ENCODE assay signal across 13 cellular contexts in the genomic region with DNA sequence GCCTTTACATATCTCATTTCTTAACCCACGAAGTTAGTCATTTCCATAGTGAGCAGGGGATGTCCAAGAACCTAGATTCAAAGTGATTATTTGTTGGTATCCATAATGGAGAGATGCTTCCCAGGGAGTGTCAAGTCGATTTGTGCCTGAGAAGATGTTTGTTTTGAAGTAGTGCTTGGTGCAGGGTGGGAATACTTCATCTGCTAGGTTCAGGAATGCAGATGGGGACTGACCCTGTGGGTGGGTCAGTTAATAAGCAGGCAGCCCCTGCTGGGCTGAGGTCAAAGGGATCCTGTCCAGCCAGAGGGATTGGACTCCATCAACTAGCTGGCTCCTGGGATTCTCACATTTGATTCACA. TPM values are rescaled to one million over a fixed set of nuclear protein-coding genes. Genes with fewer than 3 reads are reported as not detected.
A peak's percentile ranks its signal among the peaks of the same experiment; 100 is the strongest.
DNase-seq lines count a peak whose midpoint lies in the region; ATAC-seq, FAIRE-seq and TF ChIP-seq lines count a peak whose summit lies in the region.
"Had no signal": no experiment of that assay in that cellular context is flagged by ENCODE, and none has a peak within 500 bp of the region (broad histone marks: within the 10 kb centered on the region; RNA-seq: fewer than 3 reads in every experiment).

No MANE protein-coding gene starts in this region.

- no peaks in the 10 kb centered on the region for H3K9me3 Mint-ChIP-seq in CD8-positive, alpha-beta T cell
- H3K9me3 Mint-ChIP-seq: activated naive CD4-positive, alpha-beta T cell treated with anti-CD3 and anti-CD28 coated beads, Interleukin-2, amount 50 U/mL, for 24 hours; T-helper 2 cell treated with Interferon-gamma antibody and Interleukin-4, amounts not matched to agents 5 μg/mL and 100 μg/mL, for 36 hours had no signal

- peak overlapping the region; percentile 72 for H3K4me2 ChIP-seq in keratinocyte (ENCODE audit: control insufficient read depth, extremely low read depth, insufficient read depth, low read depth, low read length)

- H3K9ac ChIP-seq in keratinocyte (ENCODE audit: control insufficient read depth, extremely low read depth, insufficient read depth, low read length) = peak overlapping the region; percentile 68

- peaks cover 54% of the 10 kb centered on the region for H3K4me1 ChIP-seq in keratinocyte (ENCODE audit: control insufficient read depth, extremely low read depth, insufficient read depth, low read length)
- H3K4me1 ChIP-seq in CD8-positive, alpha-beta T cell (ENCODE audit: insufficient read depth, low read length) = no peaks in the 10 kb centered on the region

- dilution Hi-C loops in keratinocyte (cut with MboI; ENCODE audit: extremely low pct_ligation_motif_present, low sequenced_read_pairs) = no loop called here

- no peak for ATAC-seq in GM18858 (IDR thresholded peaks at IDR 0.05; ENCODE audit: unreplicated experiment)
- ATAC-seq in CD8-positive, alpha-beta T cell = no peak

- no peak overlapping the region for H3K27ac Mint-ChIP-seq in CD8-positive, alpha-beta T cell
- H3K27ac Mint-ChIP-seq: activated naive CD4-positive, alpha-beta T cell treated with anti-CD3 and anti-CD28 coated beads, Interleukin-2, amount 50 U/mL, for 24 hours; B cell; T-helper 2 cell treated with Interferon-gamma antibody and Interleukin-4, amounts not matched to agents 5 μg/mL and 100 μg/mL, for 36 hours had no signal

- H4K20me1 ChIP-seq in keratinocyte (ENCODE audit: control insufficient read depth, extremely low read depth, insufficient read depth, low read length) = no peaks in the 10 kb centered on the region

- no peaks in the 10 kb centered on the region for H3K36me3 Mint-ChIP-seq in CD8-positive, alpha-beta T cell
- H3K36me3 Mint-ChIP-seq: activated naive CD4-positive, alpha-beta T cell treated with anti-CD3 and anti-CD28 coated beads, Interleukin-2, amount 50 U/mL, for 24 hours had no signal

- no peaks in the 10 kb centered on the region for H3K4me1 Mint-ChIP-seq in CD8-positive, alpha-beta T cell (ENCODE audit: low read depth)
- H3K4me1 Mint-ChIP-seq: activated naive CD4-positive, alpha-beta T cell treated with anti-CD3 and anti-CD28 coated beads, Interleukin-2, amount 50 U/mL, for 24 hours; B cell had no signal

- CTCF ChIA-PET in CD8-positive, alpha-beta T cell (lab: Charles Lee) = interaction anchor here (1.0 kb wide), 1 partner anchor 27 kb away, joined by 3 read pairs; no protein-coding TSS in a partner anchor

- no peaks in the 10 kb centered on the region for H3K27me3 Mint-ChIP-seq in CD8-positive, alpha-beta T cell (ENCODE audit: low read depth)
- H3K27me3 Mint-ChIP-seq: activated naive CD4-positive, alpha-beta T cell treated with anti-CD3 and anti-CD28 coated beads, Interleukin-2, amount 50 U/mL, for 24 hours; B cell had no signal

- POLR2A ChIA-PET in CD8-positive, alpha-beta T cell (lab: Charles Lee) = no interaction called here

- H3K36me3 ChIP-seq in keratinocyte (ENCODE audit: control insufficient read depth in 2 of 2, extremely low read depth in 1 of 2, insufficient read depth in 2 of 2, low read length in 2 of 2) = peaks cover 1 to 4% of the 10 kb centered on the region in 2 experiments
- H3K36me3 ChIP-seq in H7 (replicated peaks; ENCODE audit: control insufficient read depth, insufficient read depth, low read length) = no peaks in the 10 kb centered on the region; the same call in 1 of the 2 replicates
- no peaks in the 10 kb centered on the region for H3K36me3 ChIP-seq in CD8-positive, alpha-beta T cell (ENCODE audit: insufficient read depth, low read length)

- in situ Hi-C loops in astrocyte of the spinal cord (cut with HindIII; ENCODE audit: low sequenced_read_pairs) = no loop called here

- H3K4me3 ChIP-seq in astrocyte of the spinal cord (ENCODE audit: low read depth, low read length) (no peak overlapping the region), keratinocyte (ENCODE audit: control insufficient read depth in 2 of 3, extremely low read depth in 1 of 3, insufficient read depth in 2 of 3, low read depth in 1 of 3, low read length in 3 of 3) (peak overlapping the region in 1 of 3 experiments; percentile 19), H7 (ENCODE audit: insufficient read depth, low read depth, low read length) (no peak overlapping the region)
- H3K4me3 ChIP-seq in CD8-positive, alpha-beta T cell (ENCODE audit: low read depth, low read length) = no peak overlapping the region

- H2AFZ ChIP-seq in keratinocyte (ENCODE audit: control insufficient read depth, low read length) = no peak overlapping the region

- peak overlapping the region; percentile 96 for H3K27ac ChIP-seq in keratinocyte (ENCODE audit: control insufficient read depth, insufficient read depth, low read length)
- no peak overlapping the region for H3K27ac ChIP-seq in CD8-positive, alpha-beta T cell (ENCODE audit: low read depth, low read length)

- H3K27me3 ChIP-seq in keratinocyte (ENCODE audit: control insufficient read depth, extremely low read depth, insufficient read depth, low read length) (no peaks in the 10 kb centered on the region), H7 (ENCODE audit: control insufficient read depth, insufficient read depth, low read length) (no peaks in the 10 kb centered on the region)
- H3K27me3 ChIP-seq in CD8-positive, alpha-beta T cell (ENCODE audit: insufficient read depth, low read length) = no peaks in the 10 kb centered on the region

- intact Hi-C loops in CD8-positive, alpha-beta T cell (cut with DNase I, micrococcal nuclease) = no loop called here

- no peak overlapping the region for H3K4me3 Mint-ChIP-seq in CD8-positive, alpha-beta T cell
- H3K4me3 Mint-ChIP-seq: activated naive CD4-positive, alpha-beta T cell treated with anti-CD3 and anti-CD28 coated beads, Interleukin-2, amount 50 U/mL, for 24 hours; B cell; T-helper 2 cell treated with Interferon-gamma antibody and Interleukin-4, amounts not matched to agents 5 μg/mL and 100 μg/mL, for 36 hours had no signal

- H3K9me3 ChIP-seq in keratinocyte (ENCODE audit: control insufficient read depth, low read depth, low read length) = no peaks in the 10 kb centered on the region
- no peaks in the 10 kb centered on the region for H3K9me3 ChIP-seq in CD8-positive, alpha-beta T cell (ENCODE audit: low read length)

- TF ChIP-seq CTCF in astrocyte of the spinal cord (IDR thresholded peaks at IDR 0.05; ENCODE audit: low read depth, low read length) = no peak
- TF ChIP-seq CTCF in keratinocyte (optimal IDR thresholded peaks at IDR 0.05 in 1 of 3, IDR thresholded peaks at IDR 0.05 in 1 of 3, conservative IDR thresholded peaks at IDR 0.05 in 1 of 3; ENCODE audit: extremely low read depth in 1 of 3, insufficient read depth in 2 of 3, low read length in 3 of 3) = no peak
- TF ChIP-seq CTCF in CD8-positive, alpha-beta T cell (IDR thresholded peaks at IDR 0.05) = no peak

- FAIRE-seq in keratinocyte (lab: Jason Lieb, UNC) = no peak

- DNase-seq in ELF-1 (ENCODE audit: low read depth, low spot score) (peak; percentile 62), astrocyte of the spinal cord (ENCODE audit: low read depth, low spot score) (peak; percentile 53), keratinocyte (ENCODE audit: low read depth, low spot score) (no peak), smooth muscle cell of the brain vasculature (ENCODE audit: low read depth, low spot score) (peak; percentile 54), T-helper 2 cell (no peak), H7 (no peak)
- DNase-seq in CD8-positive, alpha-beta T cell = no peak
- DNase-seq: Kasumi-1, NCI-H2107 had no signal

- H3K79me2 ChIP-seq in keratinocyte (ENCODE audit: control insufficient read depth, insufficient read depth, low read length) = peaks cover 21% of the 10 kb centered on the region

- no peaks in the 10 kb centered on the region for H3K9me1 ChIP-seq in keratinocyte (ENCODE audit: control insufficient read depth, extremely low read depth, insufficient read depth, low read length)

RNA-seq across cellular contexts. Expression of a gene that starts 44.1 kb away (rescaled TPM):
- polyA plus RNA-seq in keratinocyte = 2.1 to 2.8 TPM (median 2.1 TPM) in 3 replicates
- 1.9 TPM for polyA plus RNA-seq in keratinocyte (2011; ENCODE audit: low read depth)
- 0.96 and 1.7 TPM in 2 replicates for polyA plus RNA-seq in keratinocyte (2011; cell fraction: cytosol; rRNA removed)
- 5.8 and 6.8 TPM in 2 replicates for polyA plus RNA-seq in keratinocyte (2011; cell fraction: nucleus; rRNA removed)
- 1.8 and 2.2 TPM in 2 replicates for polyA plus RNA-seq in keratinocyte (2012; ENCODE audit: low replicate concordance)
- 1.9 to 4.3 TPM (median 2.2 TPM) in 3 replicates for polyA minus RNA-seq in keratinocyte
- polyA minus RNA-seq in keratinocyte (2011; cell fraction: cytosol; rRNA and poly(A)+ RNA removed) = 2.3 TPM
- polyA minus RNA-seq in keratinocyte (2011; cell fraction: nucleus; rRNA and poly(A)+ RNA removed) = 4.1 TPM in 2 replicates
- 5.0 and 5.3 TPM in 2 replicates for total RNA-seq in H7 (2014; rRNA removed; shearing (Covaris generic))
- 10 to 100 TPM; 19.0 to 19.6 TPM for total RNA-seq in CD8-positive, alpha-beta T cell

Comparison
In these comparisons a context has a peak if more than half of its experiments do, and no peak if none do; other contexts are left out.
1. DNase-seq: peak in ELF-1 (single experiment), astrocyte of the spinal cord (single experiment) and smooth muscle cell of the brain vasculature (single experiment); none in keratinocyte (single experiment), T-helper 2 cell (0 of 5), H7 (single experiment) and CD8-positive, alpha-beta T cell (0 of 7).